ENCODE assay signal across 1 cellular context in genomic region chr2:71934595-71935263, GRCh38.
TF ChIP-seq lines count a peak whose summit lies in the region.

No MANE protein-coding gene starts in this region.

TF ChIP-seq in K562, 482 proteins besides CTCF, POLR2A, EP300 and RAD21 (continued from another document and continues in another):
- no peak for TF ChIP-seq MGA (IDR thresholded peaks at IDR 0.05)
- TF ChIP-seq KDM5B (IDR thresholded peaks at IDR 0.05; ENCODE audit: insufficient replicate concordance, low read depth, low read length): no peak
- TF ChIP-seq ZNF639 (CRISPR knock-in tag; conservative IDR thresholded peaks at IDR 0.05 in 1 of 2, IDR thresholded peaks at IDR 0.05 in 1 of 2): 0 out of 4 replicates have a peak, but pooled peaks of 1 of the 2 experiments have one; percentile 16
- no peak for TF ChIP-seq CC2D1A (IDR thresholded peaks at IDR 0.05)
- no peak for TF ChIP-seq ATF1 (CRISPR knock-in tag; IDR thresholded peaks at IDR 0.05)
- TF ChIP-seq ATF1 (tag; IDR thresholded peaks at IDR 0.05): peak; percentile 63
- no peak for TF ChIP-seq OTX1 (CRISPR knock-in tag; IDR thresholded peaks at IDR 0.05)
- no peak for TF ChIP-seq U2AF2 (optimal IDR thresholded peaks at IDR 0.05; ENCODE audit: low read depth, low read length)
- no peak for TF ChIP-seq SNRNP70 (optimal IDR thresholded peaks at IDR 0.05; ENCODE audit: low read depth, low read length)
- TF ChIP-seq ARID3A (IDR thresholded peaks at IDR 0.05; ENCODE audit: borderline replicate concordance, low read depth, low read length): no peak
- TF ChIP-seq MTA2 (IDR thresholded peaks at IDR 0.05; ENCODE audit: low read depth): no peak
- TF ChIP-seq ZNF696 (CRISPR knock-in tag; conservative IDR thresholded peaks at IDR 0.05): no peak
- TF ChIP-seq CBX3 (IDR thresholded peaks at IDR 0.05; ENCODE audit: borderline replicate concordance in 1 of 2, low read length in 2 of 2): no peak
- no peak for TF ChIP-seq BRF2 (IDR thresholded peaks at IDR 0.05; ENCODE audit: borderline replicate concordance, insufficient read depth, insufficient read length)
- no peak for TF ChIP-seq ZBTB40 (IDR thresholded peaks at IDR 0.05)
- TF ChIP-seq ZBTB40 (CRISPR knock-in tag; IDR thresholded peaks at IDR 0.05): no peak
- no peak; the same call in 1 of the 2 replicates for TF ChIP-seq GMEB1 (CRISPR knock-in tag; IDR thresholded peaks at IDR 0.05)
- no peak for TF ChIP-seq ETS2 (tag; IDR thresholded peaks at IDR 0.05; ENCODE audit: borderline replicate concordance, poor library complexity, severe bottlenecking)
- 0 out of 2 replicates have a peak, but pooled peaks have one; percentile 22 for TF ChIP-seq THAP7 (CRISPR knock-in tag; IDR thresholded peaks at IDR 0.05)
- no peak for TF ChIP-seq E2F1 (CRISPR knock-in tag; IDR thresholded peaks at IDR 0.05)
- TF ChIP-seq NFIC (IDR thresholded peaks at IDR 0.05): no peak
